Comparison of ENCODE assay signal across 17 cellular contexts in the genomic region with DNA sequence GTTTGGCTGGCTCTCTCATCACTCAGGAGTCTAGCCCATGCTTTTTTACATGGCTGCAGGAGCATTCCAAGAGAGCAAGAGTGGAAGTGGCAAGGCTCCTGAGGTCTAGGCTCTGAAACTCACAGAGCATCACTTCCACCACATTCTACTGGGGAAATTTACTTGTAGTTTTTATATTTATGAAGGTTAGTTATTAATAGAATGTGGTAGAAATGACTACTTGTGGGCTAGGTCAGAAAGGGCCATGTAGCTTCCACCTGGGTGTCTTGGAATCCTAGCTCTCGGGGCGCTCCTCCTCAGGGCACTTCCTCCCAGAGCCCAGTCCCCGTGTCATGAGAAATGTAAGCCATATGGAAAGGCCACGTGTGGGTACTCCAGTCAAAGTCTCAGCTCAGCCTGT.
"Had no signal": no experiment of that assay in that cellular context is flagged by ENCODE, and none has a peak within 500 bp of the region (broad histone marks: within the 10 kb centered on the region; RNA-seq: fewer than 3 reads in every experiment).

No MANE protein-coding gene starts in this region.

- DNase-seq: KBM-7, NCI-H1092, NCI-H1105 treated with DMSO at 0.1 percent for 48 hours, NCI-H1417 treated with DMSO at 0.1 percent for 48 hours, NCI-H146, NCI-H1694 treated with DMSO at 0.1 percent for 48 hours, NCI-H1930, NCI-H2081, NCI-H2107, NCI-H2227 treated with DMSO at 0.1 percent for 48 hours, NCI-H526 treated with DMSO at 0.1 percent for 48 hours, NCI-H748 treated with DMSO at 0.1 percent for 48 hours, SHP77, SK-N-SH, SW 1271, T-cell had no signal

- ATAC-seq: Panc1, T-cell had no signal
